23 cellular contexts compared by ENCODE assay signal in the genomic region with DNA sequence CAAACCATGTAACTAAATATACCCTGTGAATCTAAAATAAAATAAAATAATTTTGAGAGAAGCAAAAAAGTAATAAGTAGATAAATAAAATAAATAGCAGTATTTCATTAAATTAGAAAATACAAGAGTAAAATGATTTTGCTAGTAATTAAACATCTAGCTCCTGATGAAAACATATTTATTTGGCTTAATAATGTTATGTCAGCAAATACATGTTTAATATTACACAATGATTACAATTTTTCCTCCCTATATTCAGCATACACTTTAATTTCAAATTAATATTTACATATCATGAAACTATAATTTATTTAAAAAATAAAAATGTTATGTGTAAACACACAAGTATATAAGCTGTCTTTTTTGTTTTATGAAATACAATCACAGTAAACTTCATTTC.
DNase-seq lines count a peak whose midpoint lies in the region; ATAC-seq, FAIRE-seq and TF ChIP-seq lines count a peak whose summit lies in the region.
"Had no signal": no experiment of that assay in that cellular context is flagged by ENCODE, and none has a peak within 500 bp of the region (broad histone marks: within the 10 kb centered on the region; RNA-seq: fewer than 3 reads in every experiment).

No MANE protein-coding gene starts in this region.

- no peak for TF ChIP-seq CTCF in A549 (IDR thresholded peaks at IDR 0.05)
- TF ChIP-seq CTCF in K562 (IDR thresholded peaks at IDR 0.05 in 2 of 3, conservative IDR thresholded peaks at IDR 0.05 in 1 of 3; ENCODE audit: insufficient read depth in 2 of 3, low read depth in 1 of 3, low read length in 3 of 3): no peak

- H3K36me3 Mint-ChIP-seq in activated T-helper 1 cell treated with anti-CD3 and anti-CD28 coated beads, Interleukin-12 subunit alpha, Interleukin-12 subunit beta, Interleukin-2, Interleukin-4 antibody, amounts not matched to agents 30 ng/mL and 10 ng/mL and 1 ng/mL, durations not matched to agents 14 hours and 24 hours and 36 hours (ENCODE audit: low read depth): no peaks in the 10 kb centered on the region
- H3K36me3 Mint-ChIP-seq: CD14-positive monocyte; CD8-positive, alpha-beta memory T cell had no signal

- no peak overlapping the region for H3K27ac ChIP-seq in A549
- H3K27ac ChIP-seq in K562 (ENCODE audit: extremely low read depth, low read depth, low read length): no peak overlapping the region
- no peak overlapping the region for H3K27ac ChIP-seq in small intestine (ENCODE audit: low read depth in 1 of 2, low read length in 1 of 2)
- H3K27ac ChIP-seq: BLaER1 treated with 17β-estradiol and CSF1 and Interleukin-3, amounts not matched to agents 10 nM and 100 nM had no signal

- H3K4me3 Mint-ChIP-seq in activated T-helper 1 cell treated with anti-CD3 and anti-CD28 coated beads, Interleukin-12 subunit alpha, Interleukin-12 subunit beta, Interleukin-2, Interleukin-4 antibody, amounts not matched to agents 30 ng/mL and 10 ng/mL and 1 ng/mL, durations not matched to agents 14 hours and 24 hours and 36 hours: no peak overlapping the region
- H3K4me3 Mint-ChIP-seq: CD14-positive monocyte; CD4-positive, alpha-beta T cell; CD8-positive, alpha-beta memory T cell had no signal

- H3K9me1 ChIP-seq in K562 (ENCODE audit: control insufficient read depth, insufficient read depth, low read length): no peaks in the 10 kb centered on the region

- H3K4me1 Mint-ChIP-seq in activated T-helper 1 cell treated with anti-CD3 and anti-CD28 coated beads, Interleukin-12 subunit alpha, Interleukin-12 subunit beta, Interleukin-2, Interleukin-4 antibody, amounts not matched to agents 30 ng/mL and 10 ng/mL and 1 ng/mL, durations not matched to agents 14 hours and 24 hours and 36 hours (ENCODE audit: low read depth): no peaks in the 10 kb centered on the region
- H3K4me1 Mint-ChIP-seq: CD14-positive monocyte; CD8-positive, alpha-beta memory T cell had no signal

- H3K4me2 ChIP-seq in A549 (no peak overlapping the region), K562 (ENCODE audit: insufficient read depth, low read length) (no peak overlapping the region)
- H3K4me2 ChIP-seq: BLaER1 treated with 17β-estradiol and CSF1 and Interleukin-3, amounts not matched to agents 10 nM and 100 nM had no signal

- H3K4me1 ChIP-seq in A549: no peaks in the 10 kb centered on the region
- H3K4me1 ChIP-seq in K562 (replicated peaks in 1 of 2; ENCODE audit: control insufficient read depth in 2 of 2, insufficient read depth in 2 of 2, low read length in 2 of 2): no peaks in the 10 kb centered on the region
- H3K4me1 ChIP-seq in small intestine (ENCODE audit: control insufficient read depth in 2 of 2, insufficient read depth in 1 of 2, low read depth in 1 of 2, low read length in 1 of 2): no peaks in the 10 kb centered on the region
- H3K4me1 ChIP-seq: BE2C; BLaER1 treated with 17β-estradiol and CSF1 and Interleukin-3, amounts not matched to agents 10 nM and 100 nM had no signal

- no TSS peak for BruUV-seq in K562 (replicated peaks; lab: Mats Ljungman, UMichigan)

- H3K27me3 ChIP-seq in K562 (ENCODE audit: control insufficient read depth in 2 of 2, insufficient read depth in 2 of 2, low read length in 2 of 2) (no peaks in the 10 kb centered on the region), small intestine (ENCODE audit: control insufficient read depth in 2 of 2, insufficient read depth in 2 of 2, low read length in 2 of 2) (no peaks in the 10 kb centered on the region)
- H3K27me3 ChIP-seq: BE2C; BLaER1 treated with 17β-estradiol and CSF1 and Interleukin-3, amounts not matched to agents 10 nM and 100 nM had no signal

- H3K9me3 Mint-ChIP-seq in activated T-helper 1 cell treated with anti-CD3 and anti-CD28 coated beads, Interleukin-12 subunit alpha, Interleukin-12 subunit beta, Interleukin-2, Interleukin-4 antibody, amounts not matched to agents 30 ng/mL and 10 ng/mL and 1 ng/mL, durations not matched to agents 14 hours and 24 hours and 36 hours: no peaks in the 10 kb centered on the region
- H3K9me3 Mint-ChIP-seq: CD14-positive monocyte had no signal

- H3K79me2 ChIP-seq in K562 (ENCODE audit: control insufficient read depth, insufficient read depth, low read length): no peaks in the 10 kb centered on the region

- no peaks in the 10 kb centered on the region for H3K36me3 ChIP-seq in K562 (ENCODE audit: control insufficient read depth, insufficient read depth, low read length)
- H3K36me3 ChIP-seq in small intestine (ENCODE audit: control insufficient read depth in 2 of 2, insufficient read depth in 2 of 2, low read length in 2 of 2): no peaks in the 10 kb centered on the region
- H3K36me3 ChIP-seq: BE2C; BLaER1 treated with 17β-estradiol and CSF1 and Interleukin-3, amounts not matched to agents 10 nM and 100 nM had no signal

- TF ChIP-seq POLR2A in A549 (IDR thresholded peaks at IDR 0.05; ENCODE audit: low read length) (no peak), K562 (conservative IDR thresholded peaks at IDR 0.05) (no peak)

- H4K20me1 ChIP-seq in K562 (replicated peaks; ENCODE audit: control insufficient read depth, insufficient read depth, low read length): no peaks in the 10 kb centered on the region
- H4K20me1 ChIP-seq: BLaER1 treated with 17β-estradiol and CSF1 and Interleukin-3, amounts not matched to agents 10 nM and 100 nM had no signal

- no peak overlapping the region for H3K27ac Mint-ChIP-seq in activated T-helper 1 cell treated with anti-CD3 and anti-CD28 coated beads, Interleukin-12 subunit alpha, Interleukin-12 subunit beta, Interleukin-2, Interleukin-4 antibody, amounts not matched to agents 30 ng/mL and 10 ng/mL and 1 ng/mL, durations not matched to agents 14 hours and 24 hours and 36 hours
- H3K27ac Mint-ChIP-seq: CD14-positive monocyte; CD4-positive, alpha-beta T cell; CD8-positive, alpha-beta memory T cell had no signal

- no peak overlapping the region for H2AFZ ChIP-seq in K562 (ENCODE audit: low read depth, low read length)

- CTCF ChIA-PET in A549 (lab: Yijun Ruan, JAX) (no interaction called here), K562 (lab: Yijun Ruan, JAX; ENCODE audit: low intra/inter-chr PET ratio) (no interaction called here)

- H3K9ac ChIP-seq in K562 (ENCODE audit: insufficient read depth in 1 of 2, low read depth in 2 of 2, low read length in 2 of 2): no peak overlapping the region
- H3K9ac ChIP-seq: BLaER1 treated with 17β-estradiol and CSF1 and Interleukin-3, amounts not matched to agents 10 nM and 100 nM had no signal

- no peak for DNase-seq in A549 (ENCODE audit: low read depth in 1 of 2, low spot score in 1 of 2)
- no peak for DNase-seq in K562 (ENCODE audit: extremely low read depth in 1 of 4, low spot score in 3 of 4)
- DNase-seq in small intestine: no peak
- DNase-seq in NCI-H446 treated with DMSO at 0.1 percent for 48 hours (lab: John Stamatoyannopoulos, UW): no peak
- no peak for DNase-seq in activated T-helper 1 cell treated with anti-CD3 and anti-CD28 coated beads, Interleukin-12 subunit alpha, Interleukin-12 subunit beta, Interleukin-2, Interleukin-4 antibody, amounts not matched to agents 30 ng/mL and 10 ng/mL and 1 ng/mL, durations not matched to agents 14 hours and 24 hours and 36 hours (ENCODE audit: low spot score)
- DNase-seq: ACHN; AML-193; BE2C; CD4-positive, alpha-beta T cell; CD8-positive, alpha-beta memory T cell; DMS 273 treated with DMSO at 0.1 percent for 48 hours; DMS79; EL; GDM1; GOT3; H7; HCEC 1CT had no signal

- H3K9me3 ChIP-seq in A549: no peaks in the 10 kb centered on the region
- H3K9me3 ChIP-seq in K562 (replicated peaks; ENCODE audit: control insufficient read depth, insufficient read depth, low read depth, low read length): no peaks in the 10 kb centered on the region
- H3K9me3 ChIP-seq in small intestine (ENCODE audit: control insufficient read depth, low read depth): no peaks in the 10 kb centered on the region
- H3K9me3 ChIP-seq: BE2C; BLaER1 treated with 17β-estradiol and CSF1 and Interleukin-3, amounts not matched to agents 10 nM and 100 nM had no signal

- ATAC-seq in A549 (no peak), K562 (no peak), GM21717 (IDR thresholded peaks at IDR 0.05; ENCODE audit: unreplicated experiment) (no peak)
- ATAC-seq: GM12878 had no signal

- in situ Hi-C loops in K562 (cut with MboI): no loop called here

- TF ChIP-seq RAD21 in A549 (conservative IDR thresholded peaks at IDR 0.05 in 1 of 2, IDR thresholded peaks at IDR 0.05 in 1 of 2): no peak
- no peak for TF ChIP-seq RAD21 in K562 (CRISPR knock-in tag; conservative IDR thresholded peaks at IDR 0.05 in 1 of 2, IDR thresholded peaks at IDR 0.05 in 1 of 2)

- TF ChIP-seq EP300 in A549 (IDR thresholded peaks at IDR 0.05) (no peak), K562 (IDR thresholded peaks at IDR 0.05; ENCODE audit: low read length) (no peak)

- H3K4me3 ChIP-seq in A549 (no peak overlapping the region), K562 (no peak overlapping the region), small intestine (ENCODE audit: low read depth in 1 of 2, low read length in 2 of 2) (no peak overlapping the region)
- H3K4me3 ChIP-seq: BLaER1 treated with 17β-estradiol and CSF1 and Interleukin-3, amounts not matched to agents 10 nM and 100 nM; GM12878 had no signal

- POLR2A ChIA-PET in A549 (lab: Yijun Ruan, JAX): no interaction called here
- POLR2A ChIA-PET in K562 (lab: Yijun Ruan, JAX): no interaction called here

- H3K27me3 Mint-ChIP-seq in activated T-helper 1 cell treated with anti-CD3 and anti-CD28 coated beads, Interleukin-12 subunit alpha, Interleukin-12 subunit beta, Interleukin-2, Interleukin-4 antibody, amounts not matched to agents 30 ng/mL and 10 ng/mL and 1 ng/mL, durations not matched to agents 14 hours and 24 hours and 36 hours (ENCODE audit: insufficient read depth): no peaks in the 10 kb centered on the region
- H3K27me3 Mint-ChIP-seq: CD4-positive, alpha-beta T cell; CD8-positive, alpha-beta memory T cell had no signal

- no peak for FAIRE-seq in A549 (lab: Jason Lieb, UNC)
- no peak for FAIRE-seq in K562 (lab: Jason Lieb, UNC)
- FAIRE-seq in islet of Langerhans (lab: Jason Lieb, UNC): peak; percentile 64
- peak; percentile 64 for FAIRE-seq in small intestine (lab: Jason Lieb, UNC)
- FAIRE-seq: D721Med, GM12878 had no signal

- intact Hi-C loops in K562 (cut with micrococcal nuclease): no loop called here
- intact Hi-C loops in activated T-helper 1 cell treated with anti-CD3 and anti-CD28 coated beads, Interleukin-12 subunit alpha, Interleukin-12 subunit beta, Interleukin-2, Interleukin-4 antibody, amounts not matched to agents 30 ng/mL and 10 ng/mL and 1 ng/mL, durations not matched to agents 14 hours and 24 hours and 36 hours (cut with micrococcal nuclease): no loop called here

TF ChIP-seq in K562, 482 proteins besides CTCF, POLR2A, EP300 and RAD21 (continues in another document):
- TF ChIP-seq MAFF (IDR thresholded peaks at IDR 0.05; ENCODE audit: low read length) (peak; percentile 24; the same call in 1 of the 2 replicates), ZNF316 (IDR thresholded peaks at IDR 0.05) (peak; percentile 81), CBFA2T3 (IDR thresholded peaks at IDR 0.05) (no peak), ZC3H11A (IDR thresholded peaks at IDR 0.05; ENCODE audit: low read depth, low read length) (no peak)
